In the genomic region with DNA sequence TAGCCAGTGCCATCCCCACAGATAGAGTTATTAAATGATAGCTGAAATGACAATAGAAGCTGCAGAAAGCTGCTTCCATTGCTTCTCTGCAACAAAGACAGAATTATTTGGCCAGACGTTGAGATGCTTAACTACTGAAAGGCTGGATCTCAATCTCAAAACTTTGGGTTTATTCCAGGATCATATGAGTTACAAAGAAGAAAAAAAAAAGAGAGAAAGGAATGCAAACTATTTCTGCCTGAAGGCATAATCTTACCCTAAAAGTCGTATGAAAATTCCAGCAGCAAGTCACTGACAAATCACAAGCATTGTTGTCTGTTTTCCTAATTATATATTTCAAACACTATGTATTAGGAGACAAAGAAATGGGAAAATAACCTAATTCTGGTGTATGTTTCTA, we compare ENCODE assay signal across 17 cellular contexts. TPM values are rescaled to one million over a fixed set of nuclear protein-coding genes. Genes with fewer than 3 reads are reported as not detected.
A peak's percentile ranks its signal among the peaks of the same experiment; 100 is the strongest.
DNase-seq lines count a peak whose midpoint lies in the region; ATAC-seq and TF ChIP-seq lines count a peak whose summit lies in the region.
"Had no signal": no experiment of that assay in that cellular context is flagged by ENCODE, and none has a peak within 500 bp of the region (broad histone marks: within the 10 kb centered on the region; RNA-seq: fewer than 3 reads in every experiment).

No MANE protein-coding gene starts in this region.

- no peak overlapping the region for H3K4me3 ChIP-seq in AG10803 (ENCODE audit: low read length)
- no peak overlapping the region for H3K4me3 ChIP-seq in NT2/D1 (ENCODE audit: insufficient read length, low read depth)
- H3K4me3 ChIP-seq: BLaER1, prostate gland, upper lobe of right lung had no signal

- H3K4me1 Mint-ChIP-seq in CD14-positive monocyte = no peaks in the 10 kb centered on the region

- no peaks in the 10 kb centered on the region for H3K4me1 ChIP-seq in NT2/D1 (ENCODE audit: insufficient read depth, insufficient read length)
- H3K4me1 ChIP-seq: BLaER1, prostate gland, upper lobe of right lung had no signal

- H3K27ac Mint-ChIP-seq in CD14-positive monocyte = no peak overlapping the region

- ATAC-seq in HG03520 (IDR thresholded peaks at IDR 0.05; ENCODE audit: unreplicated experiment) = no peak
- ATAC-seq: Right ventricle myocardium inferior, upper lobe of right lung had no signal

- no peak overlapping the region for H3K9ac ChIP-seq in NT2/D1 (ENCODE audit: insufficient read length, low read depth)
- H3K9ac ChIP-seq: BLaER1 had no signal

- in situ Hi-C loops in GM13977 (cut with MboI; ENCODE audit: low pct_unique_long_range_greater_than_20kb, low sequenced_read_pairs, unreplicated experiment) = no loop called here

- H3K27me3 Mint-ChIP-seq in CD14-positive monocyte (ENCODE audit: low read depth in 3 of 3) = no peaks in the 10 kb centered on the region

- peak; percentile 55 for DNase-seq in AG10803 (ENCODE audit: low read depth)
- DNase-seq in NT2/D1 (ENCODE audit: low read depth, low spot score) = peak; percentile 28
- peak; percentile 7 for DNase-seq in dermis blood vessel endothelial cell
- peak; percentile 13 for DNase-seq in myocyte (ENCODE audit: low read depth)
- DNase-seq in GM13977 (ENCODE audit: low spot score) = no peak
- no peak for DNase-seq in DMS114 treated with DMSO at 0.1 percent for 48 hours (lab: John Stamatoyannopoulos, UW; ENCODE audit: unreplicated experiment)
- no peak for DNase-seq in CD14-positive monocyte (ENCODE audit: low spot score)
- DNase-seq: activated naive CD4-positive, alpha-beta T cell treated with anti-CD3 and anti-CD28 coated beads, Interleukin-2, amount 50 U/mL, for 16 hours; cerebellar nuclear complex; NCI-H187; NCI-H526 treated with DMSO at 0.1 percent for 48 hours; upper lobe of right lung had no signal

- no peak overlapping the region for H3K4me3 Mint-ChIP-seq in CD14-positive monocyte

- H3K36me3 ChIP-seq in NT2/D1 (ENCODE audit: insufficient read depth, insufficient read length, low read length) = no peaks in the 10 kb centered on the region
- H3K36me3 ChIP-seq: BLaER1, prostate gland, upper lobe of right lung had no signal

- intact Hi-C loops in CD14-positive monocyte (cut with micrococcal nuclease) = no loop called here

- H3K36me3 Mint-ChIP-seq in CD14-positive monocyte = no peaks in the 10 kb centered on the region

- H3K9me3 ChIP-seq in NT2/D1 (ENCODE audit: insufficient read depth, low read length) = peaks cover 5% of the 10 kb centered on the region; the same call in 1 of the 2 replicates
- H3K9me3 ChIP-seq: BLaER1, prostate gland, upper lobe of right lung had no signal

- H3K27me3 ChIP-seq in NT2/D1 (ENCODE audit: insufficient read depth, insufficient read length) = no peaks in the 10 kb centered on the region
- H3K27me3 ChIP-seq: BLaER1, upper lobe of right lung had no signal

- TF ChIP-seq CTCF in AG10803 (conservative IDR thresholded peaks at IDR 0.05; ENCODE audit: low read length) (no peak), GM13977 (IDR thresholded peaks at IDR 0.05; ENCODE audit: extremely low read depth, insufficient read depth, missing control alignments) (no peak), CD14-positive monocyte (IDR thresholded peaks at IDR 0.05) (no peak)

- peaks cover 0 to 5% (median 1%) of the 10 kb centered on the region in 7 donors for H3K9me3 Mint-ChIP-seq in CD14-positive monocyte

RNA-seq across cellular contexts. Expression of gene TYRP1, which starts 12.8 kb away (rescaled TPM):
- total RNA-seq in dermis blood vessel endothelial cell (0.23 and 0.85 TPM in 2 replicates), myocyte (not detected in 2 replicates)
- polyA plus RNA-seq in myocyte (2012) = 0.06 TPM
- polyA plus RNA-seq in CD14-positive monocyte = not detected
- total RNA-seq: G401 had no signal

Comparison
In these comparisons a context has a peak if more than half of its experiments do, and no peak if none do; other contexts are left out.
1. DNase-seq: peak in AG10803 (single experiment), NT2/D1 (single experiment), dermis blood vessel endothelial cell (single experiment) and myocyte (single experiment); none in GM13977 (single experiment), DMS114 treated with DMSO at 0.1 percent for 48 hours (single experiment) and CD14-positive monocyte (single experiment).